In the genomic region with DNA sequence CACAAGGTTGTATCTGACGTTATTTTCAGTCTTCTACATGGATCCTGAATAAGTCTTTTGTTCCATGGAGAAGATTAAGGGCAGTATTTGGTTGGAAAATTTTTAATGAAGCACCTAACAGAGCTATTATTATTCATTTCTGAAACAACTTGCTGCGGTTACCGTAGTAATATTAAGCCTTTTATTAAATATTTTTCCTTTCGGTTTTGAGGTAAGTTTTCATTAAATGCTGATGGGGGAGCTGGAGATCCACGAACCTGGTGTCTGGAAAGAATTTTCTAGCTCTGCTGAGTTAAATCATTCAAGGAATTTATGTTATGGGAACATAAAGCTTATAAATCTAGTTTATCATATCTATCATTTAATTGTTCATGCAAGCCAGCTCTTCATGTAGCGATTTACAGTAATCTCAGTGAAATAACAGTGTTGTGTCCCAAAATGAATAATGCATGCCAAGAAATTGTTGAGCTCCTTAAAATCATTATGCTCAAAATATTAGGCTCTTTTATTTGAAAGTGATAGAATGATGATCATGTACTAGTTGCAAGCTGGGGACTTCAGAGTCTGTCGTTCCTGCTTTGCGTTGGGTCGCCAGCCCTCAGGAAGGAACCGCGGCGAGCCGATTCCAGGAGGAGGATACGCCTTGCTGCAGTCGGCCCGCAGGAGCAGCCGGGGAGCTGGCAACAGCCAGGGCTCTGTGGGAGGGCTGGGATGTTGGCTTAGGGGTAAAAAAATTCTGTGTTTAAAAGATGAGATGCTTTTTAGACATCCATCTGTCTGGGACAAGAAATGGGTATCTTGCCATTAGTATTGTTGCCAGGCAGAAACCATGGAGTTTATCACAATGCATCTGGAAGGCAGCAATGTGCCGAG, we compare ENCODE assay signal across 1 cellular context.
TF ChIP-seq lines count a peak whose summit lies in the region.

No MANE protein-coding gene starts in this region.

TF ChIP-seq in SK-N-SH, 30 proteins besides CTCF, POLR2A, EP300 and RAD21 (continued from another document):
- no peak for TF ChIP-seq FOSL2 (IDR thresholded peaks at IDR 0.05; ENCODE audit: borderline replicate concordance, low read depth)
- no peak for TF ChIP-seq JUND (IDR thresholded peaks at IDR 0.05)
- no peak for TF ChIP-seq GATA2 (CRISPR knock-in tag; IDR thresholded peaks at IDR 0.05)
- TF ChIP-seq FOXJ3 (CRISPR knock-in tag; IDR thresholded peaks at IDR 0.05) = no peak
